In the genomic region with DNA sequence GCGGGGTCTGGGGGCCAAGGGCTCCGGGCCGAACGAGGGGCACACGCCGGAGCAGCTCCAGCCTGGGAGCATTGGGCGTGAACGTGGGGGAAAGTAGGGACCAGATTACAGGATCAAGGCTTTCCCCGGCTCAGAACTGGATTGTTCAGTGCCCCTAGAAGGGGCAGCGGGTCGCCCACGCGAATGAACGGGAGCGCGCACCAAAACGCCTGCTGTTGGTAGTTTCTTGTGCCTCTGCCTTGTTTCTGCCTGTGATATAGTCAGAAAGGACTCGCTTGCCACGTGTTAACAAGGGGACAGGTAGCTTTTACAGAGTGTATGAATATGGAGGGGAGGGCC, we compare ENCODE assay signal across 20 cellular contexts. TPM values are rescaled to one million over a fixed set of nuclear protein-coding genes. Genes with fewer than 3 reads are reported as not detected.
DNase-seq lines count a peak whose midpoint lies in the region; ATAC-seq and TF ChIP-seq lines count a peak whose summit lies in the region.
"Had no signal": no experiment of that assay in that cellular context is flagged by ENCODE, and none has a peak within 500 bp of the region (broad histone marks: within the 10 kb centered on the region; RNA-seq: fewer than 3 reads in every experiment).

No MANE protein-coding gene starts in this region.

- H3K27ac Mint-ChIP-seq in naive B cell, result no peak overlapping the region
- H3K27ac Mint-ChIP-seq: activated B cell treated with CpG ODN at 0.5 μM for 24 hours; CD4-positive, alpha-beta memory T cell had no signal

- H3K27me3 Mint-ChIP-seq in naive B cell, result peaks cover 85 to 89% (median 88%) of the 10 kb centered on the region in 3 donors

- H3K4me3 ChIP-seq in cardiac muscle cell (peak overlapping the region; percentile 31), right cardiac atrium (ENCODE audit: low read length) (no peak overlapping the region), endocrine pancreas (ENCODE audit: control insufficient read depth, insufficient read depth, low read length) (peak overlapping the region; percentile 78), thymus (ENCODE audit: low read length) (peak overlapping the region; percentile 26)
- H3K4me3 ChIP-seq: PC-9 had no signal

- H3K27ac ChIP-seq in cardiac muscle cell (no peak overlapping the region), right cardiac atrium (ENCODE audit: low read length) (no peak overlapping the region), thymus (ENCODE audit: low read depth) (no peak overlapping the region)
- H3K27ac ChIP-seq: PC-9 had no signal

- H3K4me3 Mint-ChIP-seq in naive B cell, result peak overlapping the region in 5 of 8 donors; percentile 15 to 77 (median 40)

- H3K9me3 ChIP-seq in cardiac muscle cell (ENCODE audit: low read depth) (no peaks in the 10 kb centered on the region), right cardiac atrium (ENCODE audit: control insufficient read depth, low read length) (no peaks in the 10 kb centered on the region), endocrine pancreas (ENCODE audit: control insufficient read depth, low read length) (no peaks in the 10 kb centered on the region), thymus (ENCODE audit: control insufficient read depth) (peaks cover 1% of the 10 kb centered on the region)

- no peak for ATAC-seq in right cardiac atrium
- ATAC-seq in naive B cell (ENCODE audit: low read depth in 2 of 2), result no peak
- ATAC-seq in HG03460 (IDR thresholded peaks at IDR 0.05; ENCODE audit: unreplicated experiment), result no peak
- ATAC-seq in GM21717 (IDR thresholded peaks at IDR 0.05; ENCODE audit: unreplicated experiment), result no peak

- H3K4me1 ChIP-seq in cardiac muscle cell (ENCODE audit: low read depth) (peaks cover 8% of the 10 kb centered on the region), right cardiac atrium (ENCODE audit: control insufficient read depth, insufficient read depth, low read length) (no peaks in the 10 kb centered on the region), endocrine pancreas (ENCODE audit: control insufficient read depth, insufficient read depth, low read length) (peaks cover 13% of the 10 kb centered on the region), thymus (ENCODE audit: control insufficient read depth, insufficient read depth, low read length) (no peaks in the 10 kb centered on the region)

- H3K9ac ChIP-seq in endocrine pancreas (ENCODE audit: control insufficient read depth, insufficient read depth, low read length), result peak overlapping the region; percentile 38

- peaks cover 82% of the 10 kb centered on the region for H3K27me3 ChIP-seq in cardiac muscle cell
- no peaks in the 10 kb centered on the region for H3K27me3 ChIP-seq in right cardiac atrium (ENCODE audit: control insufficient read depth, insufficient read depth)
- H3K27me3 ChIP-seq in endocrine pancreas (ENCODE audit: control insufficient read depth, insufficient read depth, low read length), result no peaks in the 10 kb centered on the region
- H3K27me3 ChIP-seq in thymus (ENCODE audit: control insufficient read depth, insufficient read depth), result peaks cover 32% of the 10 kb centered on the region

- no peaks in the 10 kb centered on the region for H3K36me3 Mint-ChIP-seq in naive B cell
- H3K36me3 Mint-ChIP-seq: CD4-positive, alpha-beta memory T cell had no signal

- no peak for DNase-seq in cardiac muscle cell (ENCODE audit: low read depth in 1 of 2, low spot score in 1 of 2)
- no peak for DNase-seq in right cardiac atrium
- DNase-seq in naive B cell, result no peak
- no peak for DNase-seq in CD1c-positive myeloid dendritic cell (ENCODE audit: extremely low spot score)
- DNase-seq: activated B cell treated with CpG ODN at 0.5 μM for 24 hours; CD4-positive, alpha-beta memory T cell; cerebellar nuclear complex; hippocampal formation; KG1; PC-9; stimulated activated naive CD4-positive, alpha-beta T cell treated with Interleukin-2 at 50 U/mL for 16 hours; SW 1271 had no signal

- WGBS in right cardiac atrium, result 6% methylated on average over 19 of the region's 19 CpGs
- 26% methylated on average over 19 of the region's 19 CpGs for WGBS in thymus

- H3K4me1 Mint-ChIP-seq in naive B cell, result peaks cover 8 to 14% (median 8%) of the 10 kb centered on the region in 3 donors

- no peak for TF ChIP-seq CTCF in cardiac muscle cell (IDR thresholded peaks at IDR 0.05; ENCODE audit: low read depth, low read length)

- peaks cover 0 to 3% (median 0%) of the 10 kb centered on the region in 7 donors for H3K9me3 Mint-ChIP-seq in naive B cell
- H3K9me3 Mint-ChIP-seq: activated B cell treated with CpG ODN at 0.5 μM for 24 hours had no signal

- intact Hi-C loops in right cardiac atrium (cut with DNase I), result no loop called here

- H3K36me3 ChIP-seq in cardiac muscle cell (no peaks in the 10 kb centered on the region), endocrine pancreas (ENCODE audit: control insufficient read depth, insufficient read depth, low read length) (no peaks in the 10 kb centered on the region), thymus (ENCODE audit: control insufficient read depth, insufficient read depth) (no peaks in the 10 kb centered on the region)

RNA-seq across cellular contexts. Expression of a gene that starts 1.1 kb away (rescaled TPM):
- total RNA-seq in cardiac muscle cell (0.04 and 0.06 TPM in 2 replicates), right cardiac atrium (not detected)
- polyA plus RNA-seq in cardiac muscle cell (not detected in 2 replicates), right cardiac atrium (not detected), naive B cell (ENCODE audit: low read depth in 6 of 6) (not detected), thymus (0.43 TPM)
- total RNA-seq: A172, G401, mesenteric fat pad, NCI-H460, PC-9 had no signal
